14 cellular contexts compared by ENCODE assay signal in genomic region chr10:104318096-104318725, GRCh38. TPM values are rescaled to one million over a fixed set of nuclear protein-coding genes. Genes with fewer than 3 reads are reported as not detected.
DNase-seq lines count a peak whose midpoint lies in the region; ATAC-seq and TF ChIP-seq lines count a peak whose summit lies in the region.
"Had no signal": no experiment of that assay in that cellular context is flagged by ENCODE, and none has a peak within 500 bp of the region (broad histone marks: within the 10 kb centered on the region; RNA-seq: fewer than 3 reads in every experiment).

No MANE protein-coding gene starts in this region.

- H3K27ac ChIP-seq in GM23248: peak overlapping the region; percentile 70
- H3K27ac ChIP-seq in hepatocyte: peak overlapping the region; percentile 43

- no peak overlapping the region for H3K9ac ChIP-seq in GM23248

- no peaks in the 10 kb centered on the region for H4K20me1 ChIP-seq in GM23248 (ENCODE audit: insufficient read depth)
- H4K20me1 ChIP-seq in hepatocyte (ENCODE audit: insufficient read depth, poor library complexity, severe bottlenecking): peaks cover 6% of the 10 kb centered on the region

- WGBS in GM23248 (ENCODE audit: low coverage in 1 of 2, low lambda C conversion rate in 2 of 2, missing lambda C conversion rate in 2 of 2), 2 experiments: 89 to 91% methylated on average over 8 of the region's 8 CpGs
- 95% methylated on average over 8 of the region's 8 CpGs for WGBS in hepatocyte (ENCODE audit: low lambda C conversion rate, missing lambda C conversion rate)

- H3K9me3 Mint-ChIP-seq in stimulated activated effector memory CD8-positive, alpha-beta T cell treated with anti-CD3 and anti-CD28 coated beads, Interleukin-12 subunit alpha, Interleukin-12 subunit beta, amount 100 ng/mL, for 72 hours: no peaks in the 10 kb centered on the region
- H3K9me3 Mint-ChIP-seq: CD8-positive, alpha-beta T cell had no signal

- H3K79me2 ChIP-seq in GM23248 (ENCODE audit: insufficient read depth) (peaks cover 100% of the 10 kb centered on the region), hepatocyte (peaks cover 52% of the 10 kb centered on the region)

- no peak overlapping the region for H3K4me3 Mint-ChIP-seq in T-helper 17 cell
- H3K4me3 Mint-ChIP-seq in stimulated activated effector memory CD8-positive, alpha-beta T cell treated with anti-CD3 and anti-CD28 coated beads, Interleukin-12 subunit alpha, Interleukin-12 subunit beta, amount 100 ng/mL, for 72 hours: no peak overlapping the region
- H3K4me3 Mint-ChIP-seq: CD8-positive, alpha-beta T cell had no signal

- peaks cover 29% of the 10 kb centered on the region for H3K4me1 ChIP-seq in GM23248 (ENCODE audit: insufficient read depth)
- H3K4me1 ChIP-seq in hepatocyte (ENCODE audit: insufficient read depth): peaks cover 13% of the 10 kb centered on the region

- no peak for DNase-seq in GM23248
- no peak for DNase-seq in T-helper 17 cell
- DNase-seq in hepatocyte (ENCODE audit: low spot score): no peak
- DNase-seq in stimulated activated effector memory CD8-positive, alpha-beta T cell treated with anti-CD3 and anti-CD28 coated beads, Interleukin-12 subunit alpha, Interleukin-12 subunit beta, amount 100 ng/mL, for 72 hours (ENCODE audit: low spot score in 2 of 2): no peak
- no peak for DNase-seq in NCI-H1092 (lab: John Stamatoyannopoulos, UW)
- DNase-seq in ureter (ENCODE audit: low spot score): no peak
- no peak for DNase-seq in NCI-H146 treated with DMSO at 0.1 percent for 48 hours (lab: John Stamatoyannopoulos, UW; ENCODE audit: unreplicated experiment)
- DNase-seq: activated CD8-positive, alpha-beta memory T cell treated with anti-CD3 and anti-CD28 coated beads, Interleukin-2, amount 50 U/mL, for 4 hours; CD8-positive, alpha-beta T cell; GDM1; NCI-H1417 treated with DMSO at 0.1 percent for 48 hours; stimulated activated CD4-positive, alpha-beta T cell treated with anti-CD3 and anti-CD28 coated beads, Interleukin-15, amount 100 ng/mL, for 24 hours had no signal

- H3K4me2 ChIP-seq in GM23248 (ENCODE audit: unreplicated experiment) (no peak overlapping the region), hepatocyte (no peak overlapping the region)

- in situ Hi-C loops in GM23248 (cut with MboI): no loop called here

- peaks cover 49% of the 10 kb centered on the region for H3K4me1 Mint-ChIP-seq in T-helper 17 cell
- peaks cover 62% of the 10 kb centered on the region for H3K4me1 Mint-ChIP-seq in stimulated activated effector memory CD8-positive, alpha-beta T cell treated with anti-CD3 and anti-CD28 coated beads, Interleukin-12 subunit alpha, Interleukin-12 subunit beta, amount 100 ng/mL, for 72 hours

- H2AFZ ChIP-seq in GM23248 (no peak overlapping the region), hepatocyte (no peak overlapping the region)

- peaks cover 5% of the 10 kb centered on the region; the same call in 1 of the 2 replicates for H3K36me3 ChIP-seq in GM23248 (ENCODE audit: low read depth)
- no peaks in the 10 kb centered on the region for H3K36me3 ChIP-seq in hepatocyte (replicated peaks; ENCODE audit: insufficient read depth, low read depth)

- peaks cover 23% of the 10 kb centered on the region for H3F3A ChIP-seq in GM23248 (ENCODE audit: insufficient read depth)

- no peaks in the 10 kb centered on the region for H3K27me3 Mint-ChIP-seq in T-helper 17 cell

- peaks cover 2% of the 10 kb centered on the region for H3K36me3 Mint-ChIP-seq in T-helper 17 cell (ENCODE audit: low read depth)
- H3K36me3 Mint-ChIP-seq in stimulated activated effector memory CD8-positive, alpha-beta T cell treated with anti-CD3 and anti-CD28 coated beads, Interleukin-12 subunit alpha, Interleukin-12 subunit beta, amount 100 ng/mL, for 72 hours: peaks cover 60% of the 10 kb centered on the region

- H3K9me2 ChIP-seq in GM23248 (ENCODE audit: insufficient read depth) (no peaks in the 10 kb centered on the region), hepatocyte (replicated peaks; ENCODE audit: insufficient read depth) (no peaks in the 10 kb centered on the region)

- ATAC-seq in T-helper 17 cell (no peak), GM21825 (IDR thresholded peaks at IDR 0.05; ENCODE audit: unreplicated experiment) (no peak)
- ATAC-seq in stimulated activated effector memory CD8-positive, alpha-beta T cell treated with anti-CD3 and anti-CD28 coated beads, Interleukin-12 subunit alpha, Interleukin-12 subunit beta, amount 100 ng/mL, for 72 hours: no peak
- ATAC-seq: CD8-positive, alpha-beta T cell had no signal

- H3K27me3 ChIP-seq in GM23248 (replicated peaks; ENCODE audit: insufficient read depth) (no peaks in the 10 kb centered on the region), hepatocyte (no peaks in the 10 kb centered on the region)
- H3K27me3 ChIP-seq: adrenal gland had no signal

- H3K27ac Mint-ChIP-seq in T-helper 17 cell: peak overlapping the region; percentile 8
- peak overlapping the region; percentile 70 for H3K27ac Mint-ChIP-seq in stimulated activated effector memory CD8-positive, alpha-beta T cell treated with anti-CD3 and anti-CD28 coated beads, Interleukin-12 subunit alpha, Interleukin-12 subunit beta, amount 100 ng/mL, for 72 hours
- H3K27ac Mint-ChIP-seq: CD8-positive, alpha-beta T cell had no signal

- H3K4me3 ChIP-seq in GM23248 (no peak overlapping the region), hepatocyte (no peak overlapping the region)
- H3K4me3 ChIP-seq: adrenal gland had no signal

- H3K9me3 ChIP-seq in GM23248 (ENCODE audit: low read depth) (no peaks in the 10 kb centered on the region), T-helper 17 cell (ENCODE audit: control insufficient read depth, low read length, poor library complexity, severe bottlenecking) (no peaks in the 10 kb centered on the region), hepatocyte (ENCODE audit: low read depth) (no peaks in the 10 kb centered on the region)
- H3K9me3 ChIP-seq: adrenal gland had no signal

- no peak for TF ChIP-seq CTCF in hepatocyte (IDR thresholded peaks at IDR 0.05; ENCODE audit: poor library complexity)

RNA-seq across cellular contexts. Expression of gene ITPRIP, which starts 20.1 kb away (rescaled TPM):
- 9.6 and 11.3 TPM in 2 replicates for total RNA-seq in GM23248 (2014; rRNA removed; shearing (Covaris generic))
- polyA plus RNA-seq in GM23248 (2016; fragmentation: Nextera tagmentation; extraction: Ambion mirVana) (24.7 and 27.2 TPM in 2 replicates), hepatocyte (7.9 and 9.0 TPM in 2 replicates)
- total RNA-seq in T-helper 17 cell (10 to 100 TPM; 30.6 to 47.1 TPM), hepatocyte (4.9 and 5.9 TPM in 2 replicates), ureter (18.3 TPM)

RNA-seq across cellular contexts. Expression of gene CFAP58, which starts 35.4 kb away (rescaled TPM):
- under 0.01 and 0.22 TPM in 2 replicates for total RNA-seq in GM23248 (2014; rRNA removed; shearing (Covaris generic))
- polyA plus RNA-seq in GM23248 (2016; fragmentation: Nextera tagmentation; extraction: Ambion mirVana) (0.20 and 0.30 TPM in 2 replicates), hepatocyte (not detected in 2 replicates)
- total RNA-seq in T-helper 17 cell (not detected), hepatocyte (0.17 and 0.20 TPM in 2 replicates), ureter (0.55 TPM)
- total RNA-seq: CD8-positive, alpha-beta T cell had no signal

RNA-seq across cellular contexts. Expression of gene GSTO2, which starts 49.2 kb away (rescaled TPM):
- 1.1 and 8.7 TPM in 2 replicates for total RNA-seq in GM23248 (2014; rRNA removed; shearing (Covaris generic))
- polyA plus RNA-seq in GM23248 (2016; fragmentation: Nextera tagmentation; extraction: Ambion mirVana) (2.2 TPM in 2 replicates), hepatocyte (0.37 and 1.4 TPM in 2 replicates)
- total RNA-seq in T-helper 17 cell (1 to 10 TPM in 1 of 2 donors, under 1 TPM in 1; 0.70 to 1.1 TPM), hepatocyte (2.5 and 2.7 TPM in 2 replicates), ureter (47.0 TPM)
